ENCODE assay signal across 9 cellular contexts in the genomic region with DNA sequence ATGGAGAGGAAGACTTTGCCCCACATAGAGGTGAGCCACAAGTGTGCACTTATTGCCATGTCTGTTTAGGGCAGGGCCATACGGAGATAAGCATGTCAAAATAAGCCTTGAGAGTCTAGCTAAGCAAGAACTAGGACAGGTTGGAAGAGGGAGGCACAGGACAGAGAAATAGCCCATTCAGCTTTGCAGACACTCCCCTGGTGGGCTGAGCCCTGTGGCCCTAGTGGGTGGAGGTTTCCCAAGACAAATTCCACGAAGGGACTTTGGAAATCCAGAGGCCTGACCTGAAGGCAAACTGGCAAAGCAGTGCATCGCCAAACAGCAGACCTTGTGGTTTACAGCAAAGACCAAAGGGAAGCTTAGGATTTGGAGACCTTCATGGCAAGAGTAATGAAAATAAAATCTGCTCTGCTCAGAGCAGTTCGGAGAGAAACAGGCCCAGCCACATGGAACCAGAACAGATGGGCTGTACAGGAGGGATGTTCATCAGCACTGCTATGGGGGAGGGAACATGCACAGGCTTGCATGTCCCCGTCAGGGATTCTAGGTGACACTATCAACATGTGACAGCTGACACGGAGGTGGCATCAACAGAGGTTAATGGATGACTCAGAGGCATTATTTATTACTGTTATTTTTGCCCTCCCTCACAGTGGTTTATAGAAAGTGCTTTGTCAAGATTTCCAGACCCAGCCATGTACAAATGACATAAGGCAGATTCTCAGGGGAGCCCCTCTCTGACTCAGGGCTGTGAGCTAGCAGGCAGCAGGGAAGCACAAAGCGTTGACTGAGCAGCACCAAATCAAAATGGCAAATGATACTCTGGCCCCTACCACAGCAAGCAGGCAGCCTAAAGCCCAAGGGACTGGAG.
DNase-seq lines count a peak whose midpoint lies in the region; ATAC-seq and TF ChIP-seq lines count a peak whose summit lies in the region.
"Had no signal": no experiment of that assay in that cellular context is flagged by ENCODE, and none has a peak within 500 bp of the region (broad histone marks: within the 10 kb centered on the region; RNA-seq: fewer than 3 reads in every experiment).

No MANE protein-coding gene starts in this region.

- peak overlapping the region; percentile 29 for H2AFZ ChIP-seq in ACC112 (ENCODE audit: low read length, unreplicated experiment)

- DNase-seq in NCI-H82 treated with DMSO at 0.1 percent for 48 hours (lab: John Stamatoyannopoulos, UW; ENCODE audit: unreplicated experiment), result peak; percentile 62
- peak; percentile 52 for DNase-seq in fibroblast of pulmonary artery (ENCODE audit: low read depth)
- DNase-seq in mesenteric fat pad (ENCODE audit: low spot score), result no peak
- DNase-seq in activated T-helper 2 cell treated with anti-CD3 and anti-CD28 coated beads, Interferon-gamma antibody, Interleukin-2, Interleukin-4, amounts not matched to agents 10 μg/mL and 5 μg/mL and 100 μg/mL, durations not matched to agents 14 hours and 24 hours and 36 hours (ENCODE audit: low spot score), result no peak

- H3K9me3 ChIP-seq in skeletal muscle tissue (ENCODE audit: control insufficient read depth in 3 of 3, low read length in 3 of 3), result no peaks in the 10 kb centered on the region

- intact Hi-C loops in activated T-helper 2 cell treated with anti-CD3 and anti-CD28 coated beads, Interferon-gamma antibody, Interleukin-2, Interleukin-4, amounts not matched to agents 10 μg/mL and 5 μg/mL and 100 μg/mL, durations not matched to agents 14 hours and 24 hours and 36 hours (cut with micrococcal nuclease), result no loop called here

- H3K4me3 Mint-ChIP-seq in activated T-helper 2 cell treated with anti-CD3 and anti-CD28 coated beads, Interferon-gamma antibody, Interleukin-2, Interleukin-4, amounts not matched to agents 10 μg/mL and 5 μg/mL and 100 μg/mL, durations not matched to agents 14 hours and 24 hours and 36 hours (ENCODE audit: low read depth), result no peak overlapping the region
- H3K4me3 Mint-ChIP-seq: activated naive CD8-positive, alpha-beta T cell had no signal

- H3K4me3 ChIP-seq in ACC112 (ENCODE audit: low read depth, low read length) (no peak overlapping the region), fibroblast of pulmonary artery (replicated peaks; ENCODE audit: low read depth, low read length) (no peak overlapping the region), skeletal muscle tissue (ENCODE audit: low read length in 3 of 3) (peak overlapping the region in 1 of 3 donors; percentile 15)

- no peak for TF ChIP-seq CTCF in fibroblast of pulmonary artery (IDR thresholded peaks at IDR 0.05; ENCODE audit: low read length, missing control alignments)

- no peaks in the 10 kb centered on the region for H3K9me3 Mint-ChIP-seq in activated T-helper 2 cell treated with anti-CD3 and anti-CD28 coated beads, Interferon-gamma antibody, Interleukin-2, Interleukin-4, amounts not matched to agents 10 μg/mL and 5 μg/mL and 100 μg/mL, durations not matched to agents 14 hours and 24 hours and 36 hours

- H3K36me3 Mint-ChIP-seq in activated T-helper 2 cell treated with anti-CD3 and anti-CD28 coated beads, Interferon-gamma antibody, Interleukin-2, Interleukin-4, amounts not matched to agents 10 μg/mL and 5 μg/mL and 100 μg/mL, durations not matched to agents 14 hours and 24 hours and 36 hours (ENCODE audit: low read depth), result no peaks in the 10 kb centered on the region
- H3K36me3 Mint-ChIP-seq: activated naive CD8-positive, alpha-beta T cell had no signal

- H3K27ac ChIP-seq in ACC112 (ENCODE audit: low read depth, low read length) (peak overlapping the region; percentile 31), skeletal muscle tissue (ENCODE audit: low read depth, low read length) (peak overlapping the region; percentile 78)

- H3K27me3 Mint-ChIP-seq in activated T-helper 2 cell treated with anti-CD3 and anti-CD28 coated beads, Interferon-gamma antibody, Interleukin-2, Interleukin-4, amounts not matched to agents 10 μg/mL and 5 μg/mL and 100 μg/mL, durations not matched to agents 14 hours and 24 hours and 36 hours (ENCODE audit: low read depth), result no peaks in the 10 kb centered on the region
- H3K27me3 Mint-ChIP-seq: activated naive CD8-positive, alpha-beta T cell had no signal

- peak overlapping the region; percentile 12 to 26 (median 16) for H3K9ac ChIP-seq in skeletal muscle tissue (ENCODE audit: low read depth in 1 of 3, low read length in 3 of 3)

- H3K27ac Mint-ChIP-seq in activated T-helper 2 cell treated with anti-CD3 and anti-CD28 coated beads, Interferon-gamma antibody, Interleukin-2, Interleukin-4, amounts not matched to agents 10 μg/mL and 5 μg/mL and 100 μg/mL, durations not matched to agents 14 hours and 24 hours and 36 hours, result no peak overlapping the region
- H3K27ac Mint-ChIP-seq: activated naive CD8-positive, alpha-beta T cell had no signal

- peaks cover 4% of the 10 kb centered on the region for H3K4me1 Mint-ChIP-seq in activated T-helper 2 cell treated with anti-CD3 and anti-CD28 coated beads, Interferon-gamma antibody, Interleukin-2, Interleukin-4, amounts not matched to agents 10 μg/mL and 5 μg/mL and 100 μg/mL, durations not matched to agents 14 hours and 24 hours and 36 hours (ENCODE audit: low read depth)

- peaks cover 14% of the 10 kb centered on the region for H3K4me1 ChIP-seq in ACC112 (ENCODE audit: control insufficient read depth, insufficient read depth, low read length, unreplicated experiment)
- peaks cover 13 to 16% (median 15%) of the 10 kb centered on the region in 3 donors for H3K4me1 ChIP-seq in skeletal muscle tissue (ENCODE audit: control insufficient read depth in 3 of 3, insufficient read depth in 3 of 3, low read length in 3 of 3)

- ATAC-seq in GM18502 (IDR thresholded peaks at IDR 0.05; ENCODE audit: poor library complexity, unreplicated experiment), result peak; percentile 73
- peak; percentile 73 for ATAC-seq in HG02642 (IDR thresholded peaks at IDR 0.05; ENCODE audit: poor library complexity, unreplicated experiment)

- no peaks in the 10 kb centered on the region for H3K36me3 ChIP-seq in ACC112 (ENCODE audit: insufficient read depth, low read length)
- H3K36me3 ChIP-seq in skeletal muscle tissue (ENCODE audit: control insufficient read depth in 3 of 3, insufficient read depth in 3 of 3, low read length in 3 of 3), result no peaks in the 10 kb centered on the region

- H3K27me3 ChIP-seq in ACC112 (ENCODE audit: insufficient read depth, low read length) (no peaks in the 10 kb centered on the region), skeletal muscle tissue (ENCODE audit: control insufficient read depth in 3 of 3, insufficient read depth in 3 of 3, low read length in 3 of 3) (no peaks in the 10 kb centered on the region)

- no peaks in the 10 kb centered on the region for H3K79me2 ChIP-seq in ACC112 (ENCODE audit: control insufficient read depth, insufficient read depth, low read length, unreplicated experiment)

Comparison
In these comparisons a context has a peak if more than half of its experiments do, and no peak if none do; other contexts are left out.
1. DNase-seq: peak in NCI-H82 treated with DMSO at 0.1 percent for 48 hours (single experiment) and fibroblast of pulmonary artery (single experiment); none in mesenteric fat pad (single experiment) and activated T-helper 2 cell treated with anti-CD3 and anti-CD28 coated beads, Interferon-gamma antibody, Interleukin-2, Interleukin-4, amounts not matched to agents 10 μg/mL and 5 μg/mL and 100 μg/mL, durations not matched to agents 14 hours and 24 hours and 36 hours (single experiment).